ENCODE assay signal across 16 cellular contexts in the genomic region with DNA sequence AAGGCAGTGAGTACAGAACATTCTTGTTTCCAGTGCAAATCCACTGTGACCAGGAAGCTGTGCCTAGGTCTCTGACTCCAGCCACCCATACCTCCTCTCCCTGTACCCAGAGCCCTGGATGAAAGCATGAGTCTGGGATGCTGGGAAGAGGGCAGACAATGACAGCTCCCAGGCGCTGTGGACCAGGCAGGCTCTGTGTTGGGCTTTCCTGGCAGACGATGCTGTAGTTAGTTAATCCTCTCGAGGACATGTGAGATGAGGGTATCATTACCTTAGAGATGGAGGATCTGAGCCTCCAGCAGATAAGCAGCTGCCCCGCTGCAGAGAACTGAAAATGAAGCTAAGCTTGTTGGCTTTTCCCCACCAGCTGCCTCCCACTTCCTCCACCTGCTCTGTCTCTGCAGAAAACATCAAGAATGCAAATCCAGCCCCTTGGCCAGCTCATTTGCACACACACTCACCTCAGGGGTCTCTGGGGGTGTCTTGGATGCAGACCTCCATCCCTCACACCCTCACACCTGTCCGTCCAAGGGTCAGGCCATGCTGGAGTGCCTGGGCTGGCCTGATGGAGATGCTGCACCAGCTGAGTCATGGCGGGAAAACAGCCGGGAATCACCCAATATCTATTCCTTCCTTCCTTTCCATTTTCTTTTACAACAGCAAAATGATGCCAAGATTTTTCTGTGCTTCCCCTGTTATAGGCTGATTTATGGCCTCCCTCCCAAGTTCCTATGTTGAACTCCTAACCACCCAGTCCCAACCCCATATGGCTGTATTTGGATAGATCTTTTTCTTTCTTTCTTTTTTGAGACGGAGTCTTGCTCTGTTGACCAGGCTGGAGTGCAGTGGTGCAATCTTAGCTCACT.
A peak's percentile ranks its signal among the peaks of the same experiment; 100 is the strongest.
DNase-seq lines count a peak whose midpoint lies in the region; ATAC-seq and TF ChIP-seq lines count a peak whose summit lies in the region.
"Had no signal": no experiment of that assay in that cellular context is flagged by ENCODE, and none has a peak within 500 bp of the region (broad histone marks: within the 10 kb centered on the region; RNA-seq: fewer than 3 reads in every experiment).

No MANE protein-coding gene starts in this region.

- POLR2A ChIA-PET in activated naive CD8-positive, alpha-beta T cell treated with anti-CD3 and anti-CD28 coated beads, Interleukin-2, amount 10 ng/mL, durations not matched to agents 7 days and 5 days (lab: Charles Lee): interaction anchor here (1.1 kb wide), 1 partner anchor 10 kb away, joined by 3 read pairs; no protein-coding TSS in a partner anchor
- POLR2A ChIA-PET in WTC11 (lab: Charles Lee): no interaction called here

- H3K27me3 Mint-ChIP-seq in activated naive CD8-positive, alpha-beta T cell treated with anti-CD3 and anti-CD28 coated beads, Interleukin-2, amount 10 ng/mL, durations not matched to agents 7 days and 5 days: no peaks in the 10 kb centered on the region
- peaks cover 2% of the 10 kb centered on the region for H3K27me3 Mint-ChIP-seq in activated naive CD8-positive, alpha-beta T cell treated with anti-CD3 and anti-CD28 coated beads, Interleukin-2, amount 50 U/mL, for 24 hours
- peaks cover 22 to 32% of the 10 kb centered on the region in 2 donors for H3K27me3 Mint-ChIP-seq in stimulated activated naive B cell treated with anti-CD40 and anti-IgM and Interleukin-4, amounts not matched to agents 10 μg/mL and 1 μg/mL and 100 μg/mL, for 72 hours
- H3K27me3 Mint-ChIP-seq in WTC11 (ENCODE audit: low read depth): no peaks in the 10 kb centered on the region; the same call in 1 of the 2 replicates

- H3K4me1 Mint-ChIP-seq in activated naive CD8-positive, alpha-beta T cell treated with anti-CD3 and anti-CD28 coated beads, Interleukin-2, amount 10 ng/mL, durations not matched to agents 7 days and 5 days: peaks cover 13% of the 10 kb centered on the region
- peaks cover 20% of the 10 kb centered on the region for H3K4me1 Mint-ChIP-seq in activated naive CD8-positive, alpha-beta T cell treated with anti-CD3 and anti-CD28 coated beads, Interleukin-2, amount 50 U/mL, for 24 hours
- peaks cover 40 to 67% of the 10 kb centered on the region in 2 donors for H3K4me1 Mint-ChIP-seq in stimulated activated naive B cell treated with anti-CD40 and anti-IgM and Interleukin-4, amounts not matched to agents 10 μg/mL and 1 μg/mL and 100 μg/mL, for 72 hours
- H3K4me1 Mint-ChIP-seq in WTC11: peaks cover 71% of the 10 kb centered on the region

- H3K36me3 ChIP-seq in sigmoid colon: no peaks in the 10 kb centered on the region
- H3K36me3 ChIP-seq: BE2C, right lobe of liver had no signal

- ATAC-seq in activated naive CD8-positive, alpha-beta T cell treated with anti-CD3 and anti-CD28 coated beads, Interleukin-2, amount 10 ng/mL, durations not matched to agents 7 days and 5 days (ENCODE audit: low read depth): peak; percentile 50
- ATAC-seq in activated naive CD8-positive, alpha-beta T cell treated with anti-CD3 and anti-CD28 coated beads, Interleukin-2, amount 50 U/mL, for 24 hours: no peak
- ATAC-seq in HG02588 (IDR thresholded peaks at IDR 0.05; ENCODE audit: unreplicated experiment): peak; percentile 67
- ATAC-seq in stimulated activated naive B cell treated with anti-CD40 and anti-IgM and Interleukin-4, amounts not matched to agents 10 μg/mL and 1 μg/mL and 100 μg/mL, for 72 hours (replicated peaks): peak; percentile 69 to 76
- ATAC-seq in WTC11: no peak
- ATAC-seq in GM21723 (IDR thresholded peaks at IDR 0.05; ENCODE audit: unreplicated experiment): no peak
- ATAC-seq: right lobe of liver, SK-N-SH treated with all-trans-retinoic acid at 6 μM for 48 hours had no signal

- WGBS in sigmoid colon, 2 donors: 64 to 70% methylated on average over 8 of the region's 8 CpGs

- TF ChIP-seq EP300 in sigmoid colon (IDR thresholded peaks at IDR 0.05): no peak

- H3K27ac ChIP-seq in sigmoid colon: no peak overlapping the region
- H3K27ac ChIP-seq: hepatocyte, right lobe of liver had no signal

- intact Hi-C loops in sigmoid colon (cut with DNase I): no loop called here

- H3K9me3 ChIP-seq in sigmoid colon: no peaks in the 10 kb centered on the region
- H3K9me3 ChIP-seq: BE2C, right lobe of liver had no signal

- no peak for DNase-seq in activated naive CD8-positive, alpha-beta T cell treated with anti-CD3 and anti-CD28 coated beads, Interleukin-2, amount 10 ng/mL, durations not matched to agents 7 days and 5 days
- no peak for DNase-seq in activated naive CD8-positive, alpha-beta T cell treated with anti-CD3 and anti-CD28 coated beads, Interleukin-2, amount 50 U/mL, for 24 hours
- DNase-seq in NCI-H2171 treated with DMSO at 0.1 percent for 48 hours (lab: John Stamatoyannopoulos, UW) (peak; percentile 68), WTC11 (ENCODE audit: low spot score) (no peak), sigmoid colon (no peak)
- DNase-seq in stimulated activated naive B cell treated with anti-CD40 and anti-IgM and Interleukin-4, amounts not matched to agents 10 μg/mL and 1 μg/mL and 100 μg/mL, for 72 hours: peak; percentile 64
- DNase-seq: activated CD4-positive, alpha-beta T cell treated with anti-CD3 and anti-CD28 coated beads for 4 hours; BE2C; effector CD4-positive, alpha-beta T cell; mesenchymal stem cell; NCI-H2227 treated with DMSO at 0.1 percent for 48 hours; right lobe of liver had no signal

- H3K9me3 Mint-ChIP-seq in activated naive CD8-positive, alpha-beta T cell treated with anti-CD3 and anti-CD28 coated beads, Interleukin-2, amount 10 ng/mL, durations not matched to agents 7 days and 5 days: no peaks in the 10 kb centered on the region
- no peaks in the 10 kb centered on the region for H3K9me3 Mint-ChIP-seq in activated naive CD8-positive, alpha-beta T cell treated with anti-CD3 and anti-CD28 coated beads, Interleukin-2, amount 50 U/mL, for 24 hours
- no peaks in the 10 kb centered on the region for H3K9me3 Mint-ChIP-seq in stimulated activated naive B cell treated with anti-CD40 and anti-IgM and Interleukin-4, amounts not matched to agents 10 μg/mL and 1 μg/mL and 100 μg/mL, for 72 hours
- no peaks in the 10 kb centered on the region for H3K9me3 Mint-ChIP-seq in WTC11

- TF ChIP-seq POLR2A in sigmoid colon (IDR thresholded peaks at IDR 0.05): no peak

- TF ChIP-seq CTCF in WTC11 (IDR thresholded peaks at IDR 0.05): no peak
- TF ChIP-seq CTCF in sigmoid colon (IDR thresholded peaks at IDR 0.05): no peak

- no peaks in the 10 kb centered on the region for H3K4me1 ChIP-seq in sigmoid colon
- H3K4me1 ChIP-seq: right lobe of liver had no signal

- CTCF ChIA-PET in WTC11 (lab: Charles Lee): interaction anchor here (3.4 to 5.4 kb wide), 2 partner anchors 10 to 13 kb away, joined by 22 to 23 read pairs; no protein-coding TSS in a partner anchor

- H3K27ac Mint-ChIP-seq in activated naive CD8-positive, alpha-beta T cell treated with anti-CD3 and anti-CD28 coated beads, Interleukin-2, amount 10 ng/mL, durations not matched to agents 7 days and 5 days: peak overlapping the region; percentile 46
- H3K27ac Mint-ChIP-seq in activated naive CD8-positive, alpha-beta T cell treated with anti-CD3 and anti-CD28 coated beads, Interleukin-2, amount 50 U/mL, for 24 hours: no peak overlapping the region
- H3K27ac Mint-ChIP-seq in stimulated activated naive B cell treated with anti-CD40 and anti-IgM and Interleukin-4, amounts not matched to agents 10 μg/mL and 1 μg/mL and 100 μg/mL, for 72 hours: no peak overlapping the region
- no peak overlapping the region; the same call in 1 of the 2 replicates for H3K27ac Mint-ChIP-seq in WTC11

- H3K27me3 ChIP-seq in sigmoid colon: peaks cover 0 to 46% (median 28%) of the 10 kb centered on the region in 3 donors
- H3K27me3 ChIP-seq: BE2C, hepatocyte, right lobe of liver had no signal

- H3K36me3 Mint-ChIP-seq in activated naive CD8-positive, alpha-beta T cell treated with anti-CD3 and anti-CD28 coated beads, Interleukin-2, amount 10 ng/mL, durations not matched to agents 7 days and 5 days: no peaks in the 10 kb centered on the region
- H3K36me3 Mint-ChIP-seq in activated naive CD8-positive, alpha-beta T cell treated with anti-CD3 and anti-CD28 coated beads, Interleukin-2, amount 50 U/mL, for 24 hours (ENCODE audit: low read depth): no peaks in the 10 kb centered on the region
- H3K36me3 Mint-ChIP-seq in stimulated activated naive B cell treated with anti-CD40 and anti-IgM and Interleukin-4, amounts not matched to agents 10 μg/mL and 1 μg/mL and 100 μg/mL, for 72 hours: no peaks in the 10 kb centered on the region
- H3K36me3 Mint-ChIP-seq in WTC11: no peaks in the 10 kb centered on the region

- H3K4me3 Mint-ChIP-seq in activated naive CD8-positive, alpha-beta T cell treated with anti-CD3 and anti-CD28 coated beads, Interleukin-2, amount 10 ng/mL, durations not matched to agents 7 days and 5 days: peak overlapping the region; percentile 23
- H3K4me3 Mint-ChIP-seq in activated naive CD8-positive, alpha-beta T cell treated with anti-CD3 and anti-CD28 coated beads, Interleukin-2, amount 50 U/mL, for 24 hours: no peak overlapping the region
- H3K4me3 Mint-ChIP-seq in stimulated activated naive B cell treated with anti-CD40 and anti-IgM and Interleukin-4, amounts not matched to agents 10 μg/mL and 1 μg/mL and 100 μg/mL, for 72 hours: peak overlapping the region; percentile 3 to 9
- no peak overlapping the region for H3K4me3 Mint-ChIP-seq in WTC11

- no peak overlapping the region for H3K4me3 ChIP-seq in sigmoid colon
- H3K4me3 ChIP-seq: hepatocyte, right lobe of liver had no signal

Comparison
In these comparisons a context has a peak if more than half of its experiments do, and no peak if none do; other contexts are left out.
1. ATAC-seq: peak in activated naive CD8-positive, alpha-beta T cell treated with anti-CD3 and anti-CD28 coated beads, Interleukin-2, amount 10 ng/mL, durations not matched to agents 7 days and 5 days (single experiment), HG02588 (single experiment) and stimulated activated naive B cell treated with anti-CD40 and anti-IgM and Interleukin-4, amounts not matched to agents 10 μg/mL and 1 μg/mL and 100 μg/mL, for 72 hours (2 of 2); none in activated naive CD8-positive, alpha-beta T cell treated with anti-CD3 and anti-CD28 coated beads, Interleukin-2, amount 50 U/mL, for 24 hours (single experiment), WTC11 (single experiment) and GM21723 (single experiment).
2. H3K4me3 Mint-ChIP-seq: peak in activated naive CD8-positive, alpha-beta T cell treated with anti-CD3 and anti-CD28 coated beads, Interleukin-2, amount 10 ng/mL, durations not matched to agents 7 days and 5 days (single experiment) and stimulated activated naive B cell treated with anti-CD40 and anti-IgM and Interleukin-4, amounts not matched to agents 10 μg/mL and 1 μg/mL and 100 μg/mL, for 72 hours (2 of 2); none in activated naive CD8-positive, alpha-beta T cell treated with anti-CD3 and anti-CD28 coated beads, Interleukin-2, amount 50 U/mL, for 24 hours (single experiment) and WTC11 (single experiment).
3. DNase-seq: peak in NCI-H2171 treated with DMSO at 0.1 percent for 48 hours (single experiment) and stimulated activated naive B cell treated with anti-CD40 and anti-IgM and Interleukin-4, amounts not matched to agents 10 μg/mL and 1 μg/mL and 100 μg/mL, for 72 hours (single experiment); none in activated naive CD8-positive, alpha-beta T cell treated with anti-CD3 and anti-CD28 coated beads, Interleukin-2, amount 10 ng/mL, durations not matched to agents 7 days and 5 days (single experiment), activated naive CD8-positive, alpha-beta T cell treated with anti-CD3 and anti-CD28 coated beads, Interleukin-2, amount 50 U/mL, for 24 hours (single experiment), WTC11 (single experiment) and sigmoid colon (single experiment).